ENCODE assay signal across 18 cellular contexts in genomic region chr22:44596726-44597125, GRCh38.
"Had no signal": no experiment of that assay in that cellular context is flagged by ENCODE, and none has a peak within 500 bp of the region (broad histone marks: within the 10 kb centered on the region; RNA-seq: fewer than 3 reads in every experiment).

No MANE protein-coding gene starts in this region.

- H3K27me3 ChIP-seq: cardiac muscle cell, pancreas, right lobe of liver had no signal

- H3K27ac ChIP-seq: cardiac muscle cell, heart right ventricle, neutrophil, right lobe of liver, skin epidermis, tibial nerve, VCaP had no signal

- H3K9me3 ChIP-seq: heart right ventricle, neutrophil, pancreas, right lobe of liver, tibial nerve had no signal

- H3K4me1 ChIP-seq: pancreas, right lobe of liver had no signal

- H3K36me3 ChIP-seq: cardiac muscle cell, heart right ventricle, neutrophil, pancreas, right lobe of liver, tibial nerve had no signal

- ATAC-seq: left colon had no signal

- H3K4me3 ChIP-seq: cardiac muscle cell, heart right ventricle, pancreas, right lobe of liver, skin epidermis, tibial nerve had no signal

- DNase-seq: activated CD4-positive, alpha-beta T cell treated with anti-CD3 and anti-CD28 coated beads, Interleukin-2, amount 10 ng/mL, durations not matched to agents 7 days and 5 days; activated CD4-positive, CD25-positive, alpha-beta regulatory T cell treated with anti-CD3 and anti-CD28 coated beads, Interleukin-2, amount 50 U/mL, for 72 hours; activated CD8-positive, alpha-beta T cell treated with anti-CD3 and anti-CD28 coated beads, Interleukin-2, amount 10 ng/mL, durations not matched to agents 7 days and 5 days; activated gamma-delta T cell; activated naive CD4-positive, alpha-beta T cell treated with anti-CD3 and anti-CD28 coated beads, Interleukin-2, amount 50 U/mL, for 16 hours; activated naive CD8-positive, alpha-beta T cell treated with anti-CD3 and anti-CD28 coated beads, Interleukin-2, amount 50 U/mL, for 24 hours; cortex of kidney; heart right ventricle; left colon; right lobe of liver; stimulated activated CD4-positive, alpha-beta T cell treated with anti-CD3 and anti-CD28 coated beads, Interleukin-1b, Interleukin-23, amount 100 ng/mL, for 48 hours; stimulated activated naive CD8-positive, alpha-beta T cell treated with anti-CD3 and anti-CD28 coated beads, Interleukin-15, amount 100 ng/mL, for 72 hours had no signal
